Comparison of ENCODE assay signal across 9 cellular contexts in genomic region chr9:131667576-131667975, GRCh38.
DNase-seq lines count a peak whose midpoint lies in the region; ATAC-seq, FAIRE-seq and TF ChIP-seq lines count a peak whose summit lies in the region.
"Had no signal": no experiment of that assay in that cellular context is flagged by ENCODE, and none has a peak within 500 bp of the region (broad histone marks: within the 10 kb centered on the region; RNA-seq: fewer than 3 reads in every experiment).

No MANE protein-coding gene starts in this region.

- H3K36me3 ChIP-seq in neuronal stem cell (replicated peaks in 1 of 2; ENCODE audit: control insufficient read depth in 2 of 2, insufficient read depth in 2 of 2, low read length in 2 of 2) = no peaks in the 10 kb centered on the region
- H3K36me3 ChIP-seq: WERI-Rb-1 had no signal

- H2AK5ac ChIP-seq in neuronal stem cell (ENCODE audit: low read depth, low read length) = no peak overlapping the region

- H2BK12ac ChIP-seq in neuronal stem cell (ENCODE audit: low read length) = no peak overlapping the region

- no peaks in the 10 kb centered on the region for H3K27me3 Mint-ChIP-seq in activated CD4-positive, alpha-beta T cell treated with anti-CD3 and anti-CD28 coated beads, Interleukin-2, amount 10 ng/mL, durations not matched to agents 7 days and 5 days
- no peaks in the 10 kb centered on the region for H3K27me3 Mint-ChIP-seq in effector memory CD8-positive, alpha-beta T cell
- peaks cover 2% of the 10 kb centered on the region for H3K27me3 Mint-ChIP-seq in glutamatergic neuron (ENCODE audit: unreplicated experiment)

- peak; percentile 93 for FAIRE-seq in GM12892 (lab: Jason Lieb, UNC)

- no peaks in the 10 kb centered on the region for H3K79me1 ChIP-seq in neuronal stem cell (ENCODE audit: low read depth, low read length)

- no peak overlapping the region for H3K18ac ChIP-seq in neuronal stem cell (ENCODE audit: low read length)

- H3K27ac ChIP-seq in neuronal stem cell (replicated peaks; ENCODE audit: low read length) = no peak overlapping the region
- H3K27ac ChIP-seq: WERI-Rb-1 had no signal

- H3K27ac Mint-ChIP-seq in activated CD4-positive, alpha-beta T cell treated with anti-CD3 and anti-CD28 coated beads, Interleukin-2, amount 10 ng/mL, durations not matched to agents 7 days and 5 days = peak overlapping the region; percentile 87
- peak overlapping the region; percentile 99 for H3K27ac Mint-ChIP-seq in effector memory CD8-positive, alpha-beta T cell
- H3K27ac Mint-ChIP-seq in glutamatergic neuron (ENCODE audit: unreplicated experiment) = no peak overlapping the region

- H2AFZ ChIP-seq in neuronal stem cell (ENCODE audit: low read length) = no peak overlapping the region

- H3K4ac ChIP-seq in neuronal stem cell (ENCODE audit: low read length) = no peak overlapping the region

- WGBS in neuronal stem cell (ENCODE audit: extremely low coverage in 2 of 2, insufficient read length in 2 of 2, insufficient replicate concordance in 1 of 2), 2 donors = no CpG with 5 or more reads among the region's 7 CpGs

- H4K8ac ChIP-seq in neuronal stem cell (ENCODE audit: low read depth, low read length) = no peak overlapping the region

- peaks cover 5 to 13% of the 10 kb centered on the region in 2 donors for H3K9me3 ChIP-seq in neuronal stem cell (replicated peaks in 1 of 2; ENCODE audit: control insufficient read depth in 2 of 2, insufficient read depth in 1 of 2, low read depth in 1 of 2, low read length in 2 of 2)

- H3K14ac ChIP-seq in neuronal stem cell (ENCODE audit: low read length) = no peak overlapping the region

- no peak for TF ChIP-seq CTCF in glutamatergic neuron (IDR thresholded peaks at IDR 0.05; ENCODE audit: partially characterized antibody, unreplicated experiment)

- intact Hi-C loops in head of caudate nucleus (cut with DNase I) = no loop called here

- no peak overlapping the region for H3K4me2 ChIP-seq in neuronal stem cell (ENCODE audit: insufficient read depth, low read length, poor library complexity, severe bottlenecking)

- H3K4me3 ChIP-seq in neuronal stem cell (ENCODE audit: low read length in 2 of 2) = no peak overlapping the region

- peak; percentile 34 for ATAC-seq in effector memory CD8-positive, alpha-beta T cell (replicated peaks)
- ATAC-seq in HG03280 (IDR thresholded peaks at IDR 0.05; ENCODE audit: unreplicated experiment) = no peak

- POLR2A ChIA-PET in activated CD4-positive, alpha-beta T cell treated with anti-CD3 and anti-CD28 coated beads, Interleukin-2, amount 10 ng/mL, durations not matched to agents 7 days and 5 days (lab: Charles Lee) = interaction anchor here (1.0 kb wide), 1 partner anchor 64 kb away, joined by 3 read pairs; no protein-coding TSS in a partner anchor

- peaks cover 39% of the 10 kb centered on the region for H3K36me3 Mint-ChIP-seq in activated CD4-positive, alpha-beta T cell treated with anti-CD3 and anti-CD28 coated beads, Interleukin-2, amount 10 ng/mL, durations not matched to agents 7 days and 5 days (ENCODE audit: low read depth)
- peaks cover 31% of the 10 kb centered on the region for H3K36me3 Mint-ChIP-seq in effector memory CD8-positive, alpha-beta T cell (ENCODE audit: insufficient read depth)
- H3K36me3 Mint-ChIP-seq in glutamatergic neuron (ENCODE audit: unreplicated experiment) = peaks cover 17% of the 10 kb centered on the region

- H3K27me3 ChIP-seq in neuronal stem cell (ENCODE audit: control insufficient read depth in 3 of 3, insufficient read depth in 3 of 3, low read depth in 1 of 3, low read length in 3 of 3) = no peaks in the 10 kb centered on the region

- H3K9me3 Mint-ChIP-seq in activated CD4-positive, alpha-beta T cell treated with anti-CD3 and anti-CD28 coated beads, Interleukin-2, amount 10 ng/mL, durations not matched to agents 7 days and 5 days = no peaks in the 10 kb centered on the region
- H3K9me3 Mint-ChIP-seq in effector memory CD8-positive, alpha-beta T cell = no peaks in the 10 kb centered on the region
- peaks cover 13% of the 10 kb centered on the region for H3K9me3 Mint-ChIP-seq in glutamatergic neuron (ENCODE audit: unreplicated experiment)

- no peak overlapping the region for H2BK120ac ChIP-seq in neuronal stem cell (ENCODE audit: low read depth, low read length)

- H4K91ac ChIP-seq in neuronal stem cell (ENCODE audit: low read depth, low read length, poor library complexity) = no peak overlapping the region

- CTCF ChIA-PET in activated CD4-positive, alpha-beta T cell treated with anti-CD3 and anti-CD28 coated beads, Interleukin-2, amount 10 ng/mL, durations not matched to agents 7 days and 5 days (lab: Charles Lee) = interaction anchor here (0.9 to 6.4 kb wide), 5 partner anchors 9 to 71 kb away, joined by 3 to 47 read pairs (median 4); partner anchors contain the start of gene RAPGEF1

- 0 out of 2 replicates have a peak, but pooled peaks have one; percentile 7 for TF ChIP-seq POLR2A in GM12892 (IDR thresholded peaks at IDR 0.05; ENCODE audit: low read depth, low read length)

- DNase-seq in GM12892 (ENCODE audit: insufficient read length) = no peak
- peak; percentile 59 for DNase-seq in activated CD4-positive, alpha-beta T cell treated with anti-CD3 and anti-CD28 coated beads, Interleukin-2, amount 10 ng/mL, durations not matched to agents 7 days and 5 days
- DNase-seq in effector memory CD8-positive, alpha-beta T cell = peak in 2 of 3 experiments; percentile 43 to 50
- peak; percentile 44 to 71 for DNase-seq in stimulated activated CD4-positive, alpha-beta T cell treated with anti-CD3 and anti-CD28 coated beads, Interleukin-4, amount 100 ng/mL, for 48 hours (ENCODE audit: low read depth in 2 of 2)
- no peak for DNase-seq in head of caudate nucleus
- DNase-seq in neuronal stem cell (ENCODE audit: low spot score) = no peak
- DNase-seq in glutamatergic neuron = no peak
- DNase-seq: WERI-Rb-1 had no signal

- no peak overlapping the region for H3K9ac ChIP-seq in neuronal stem cell (ENCODE audit: low read depth, low read length, poor library complexity)

- peak overlapping the region; percentile 48 for H3K4me3 Mint-ChIP-seq in activated CD4-positive, alpha-beta T cell treated with anti-CD3 and anti-CD28 coated beads, Interleukin-2, amount 10 ng/mL, durations not matched to agents 7 days and 5 days
- peak overlapping the region; percentile 71 to 77 for H3K4me3 Mint-ChIP-seq in effector memory CD8-positive, alpha-beta T cell
- no peak overlapping the region for H3K4me3 Mint-ChIP-seq in glutamatergic neuron (ENCODE audit: unreplicated experiment)

- H2BK5ac ChIP-seq in neuronal stem cell (ENCODE audit: low read length) = no peak overlapping the region

- no peak overlapping the region for H3K23ac ChIP-seq in neuronal stem cell (ENCODE audit: low read depth, low read length, poor library complexity)

- no peak overlapping the region for H2BK15ac ChIP-seq in neuronal stem cell (ENCODE audit: low read length)

- H3K4me1 ChIP-seq in neuronal stem cell (ENCODE audit: control insufficient read depth in 2 of 2, insufficient read depth in 1 of 2, low read depth in 1 of 2, low read length in 2 of 2) = peaks cover 13 to 18% of the 10 kb centered on the region in 2 donors

- H3K4me1 Mint-ChIP-seq in activated CD4-positive, alpha-beta T cell treated with anti-CD3 and anti-CD28 coated beads, Interleukin-2, amount 10 ng/mL, durations not matched to agents 7 days and 5 days = peaks cover 93% of the 10 kb centered on the region
- H3K4me1 Mint-ChIP-seq in effector memory CD8-positive, alpha-beta T cell (ENCODE audit: low read depth in 2 of 2) = peaks cover 72 to 90% of the 10 kb centered on the region in 2 donors
- peaks cover 46% of the 10 kb centered on the region for H3K4me1 Mint-ChIP-seq in glutamatergic neuron (ENCODE audit: low read depth, unreplicated experiment)

Comparison
In these comparisons a context has a peak if more than half of its experiments do, and no peak if none do; other contexts are left out.
1. DNase-seq: peak in activated CD4-positive, alpha-beta T cell treated with anti-CD3 and anti-CD28 coated beads, Interleukin-2, amount 10 ng/mL, durations not matched to agents 7 days and 5 days (single experiment), effector memory CD8-positive, alpha-beta T cell (2 of 3) and stimulated activated CD4-positive, alpha-beta T cell treated with anti-CD3 and anti-CD28 coated beads, Interleukin-4, amount 100 ng/mL, for 48 hours (2 of 2); none in GM12892 (single experiment), head of caudate nucleus (0 of 42), neuronal stem cell (single experiment) and glutamatergic neuron (single experiment).